Comparison of ENCODE assay signal across 8 cellular contexts in genomic region chr11:68121067-68121899, GRCh38. TPM values are rescaled to one million over a fixed set of nuclear protein-coding genes. Genes with fewer than 3 reads are reported as not detected.
DNase-seq lines count a peak whose midpoint lies in the region; TF ChIP-seq lines count a peak whose summit lies in the region.

Gene CHKA, minus strand, starts transcription at chr11:68121388. Its CDS starts 211 bp downstream, at chr11:68121177.

- H3K27me3 ChIP-seq in H9 (ENCODE audit: insufficient read depth, low read length) (no peaks in the 10 kb centered on the region), SJCRH30 (no peaks in the 10 kb centered on the region), neural progenitor cell (no peaks in the 10 kb centered on the region), stomach smooth muscle (ENCODE audit: control insufficient read depth in 1 of 2, insufficient read depth in 2 of 2, low read length in 2 of 2) (no peaks in the 10 kb centered on the region)

- H3K9me3 ChIP-seq in H9 (ENCODE audit: control insufficient read depth, low read depth, low read length) (no peaks in the 10 kb centered on the region), SJCRH30 (replicated peaks) (no peaks in the 10 kb centered on the region), neural progenitor cell (ENCODE audit: low read depth) (no peaks in the 10 kb centered on the region), stomach smooth muscle (ENCODE audit: control insufficient read depth in 2 of 2, low read length in 2 of 2) (no peaks in the 10 kb centered on the region)

- H3K23me2 ChIP-seq in H9 (ENCODE audit: insufficient read length, low read depth, low read length, poor library complexity, severe bottlenecking), result peaks cover 18% of the 10 kb centered on the region

- DNase-seq in GDM1 (lab: John Stamatoyannopoulos, UW) (peak; percentile 93), H9 (peak; percentile 95), M059J (ENCODE audit: low read depth) (peak; percentile 86), SJCRH30 (peak; percentile 89 to 93), foreskin fibroblast (peak; percentile 91 to 97), neural progenitor cell (ENCODE audit: low spot score) (peak; percentile 98)
- peak; percentile 76 for DNase-seq in activated gamma-delta T cell treated with anti-CD3 and anti-CD28 coated beads, Interleukin-2, amount 50 U/mL, for 16 hours (ENCODE audit: low read depth)

- H3K4me1 ChIP-seq in H9 (ENCODE audit: insufficient read depth, low read length), result peaks cover 9% of the 10 kb centered on the region; the same call in 1 of the 2 replicates
- peaks cover 9% of the 10 kb centered on the region for H3K4me1 ChIP-seq in SJCRH30
- peaks cover 36% of the 10 kb centered on the region for H3K4me1 ChIP-seq in neural progenitor cell
- H3K4me1 ChIP-seq in stomach smooth muscle (ENCODE audit: control insufficient read depth, insufficient read depth, low read length), result peaks cover 35% of the 10 kb centered on the region

- no peaks in the 10 kb centered on the region for H4K20me1 ChIP-seq in H9 (ENCODE audit: control insufficient read depth, insufficient read depth, insufficient read length)
- peaks cover 8% of the 10 kb centered on the region for H4K20me1 ChIP-seq in neural progenitor cell (ENCODE audit: low read depth)

- H4K8ac ChIP-seq in H9 (replicated peaks; ENCODE audit: insufficient read length, low read depth, low read length), result no peak within 1 kb of the TSS

- H3K36me3 ChIP-seq in SJCRH30 (no peaks in the 10 kb centered on the region), neural progenitor cell (no peaks in the 10 kb centered on the region), stomach smooth muscle (ENCODE audit: control insufficient read depth in 2 of 2, insufficient read depth in 2 of 2, low read length in 2 of 2) (no peaks in the 10 kb centered on the region)

- H3F3A ChIP-seq in neural progenitor cell (ENCODE audit: low read depth), result peaks cover 25% of the 10 kb centered on the region

- H2BK12ac ChIP-seq in H9 (ENCODE audit: insufficient read length, low read depth, low read length), result peak within 1 kb of the TSS; percentile 79

- no peak within 1 kb of the TSS for H2BK5ac ChIP-seq in H9 (ENCODE audit: insufficient read length, low read length)

- no peak within 1 kb of the TSS for H2BK20ac ChIP-seq in H9 (ENCODE audit: low read depth, low read length, poor library complexity, severe bottlenecking)

- H3K27ac ChIP-seq in H9 (ENCODE audit: insufficient read length, low read depth, low read length) (peak within 1 kb of the TSS; percentile 28), SJCRH30 (peak within 1 kb of the TSS; percentile 97), neural progenitor cell (peak within 1 kb of the TSS; percentile 95), stomach smooth muscle (ENCODE audit: low read length) (peak within 1 kb of the TSS; percentile 93)

- H3K79me2 ChIP-seq in H9 (ENCODE audit: insufficient read depth, low read length) (peaks cover 40% of the 10 kb centered on the region), neural progenitor cell (ENCODE audit: low read depth) (peaks cover 42% of the 10 kb centered on the region)

- H3K79me1 ChIP-seq in H9 (ENCODE audit: insufficient read depth, low read depth, low read length, poor library complexity, severe bottlenecking), result no peaks in the 10 kb centered on the region

- TF ChIP-seq CTCF in H9 (conservative IDR thresholded peaks at IDR 0.05), result no peak
- TF ChIP-seq CTCF in foreskin fibroblast (IDR thresholded peaks at IDR 0.05; ENCODE audit: low read depth, low read length), result no peak
- TF ChIP-seq CTCF in neural progenitor cell (IDR thresholded peaks at IDR 0.05), result no peak

- no peak within 1 kb of the TSS for H2AK5ac ChIP-seq in H9 (ENCODE audit: insufficient read length, low read length)

- H3T11ph ChIP-seq in H9 (ENCODE audit: low read length), result no peak within 1 kb of the TSS

- H3K4me1 Mint-ChIP-seq in H9 (peaks cover 57 to 74% of the 10 kb centered on the region in 2 experiments), neural progenitor cell (peaks cover 61% of the 10 kb centered on the region)

- H3K27me3 Mint-ChIP-seq in H9 (ENCODE audit: low read depth) (no peaks in the 10 kb centered on the region), neural progenitor cell (ENCODE audit: insufficient read depth, low read depth) (peaks cover 4% of the 10 kb centered on the region)

- no peak within 1 kb of the TSS for H2BK15ac ChIP-seq in H9 (ENCODE audit: low read depth, low read length)

- peak within 1 kb of the TSS; percentile 4 for H3K4ac ChIP-seq in H9 (ENCODE audit: low read depth, low read length)

- H3K36me3 Mint-ChIP-seq in H9 (ENCODE audit: insufficient read depth in 1 of 3, low read depth in 3 of 3) (peaks cover 5 to 23% (median 21%) of the 10 kb centered on the region in 3 experiments; a peak in 5 of 7 replicates), neural progenitor cell (peaks cover 6% of the 10 kb centered on the region)

- H3K9ac ChIP-seq in H9 (ENCODE audit: extremely low read depth, insufficient read length, low read length) (peak within 1 kb of the TSS; percentile 93), neural progenitor cell (peak within 1 kb of the TSS; percentile 40), stomach smooth muscle (ENCODE audit: low read length in 2 of 2) (peak within 1 kb of the TSS; percentile 87)

- H3K4me3 Mint-ChIP-seq in H9 (peak within 1 kb of the TSS; percentile 82 to 98), neural progenitor cell (peak within 1 kb of the TSS; percentile 99)

- H3K9me3 Mint-ChIP-seq in H9 (no peaks in the 10 kb centered on the region), neural progenitor cell (no peaks in the 10 kb centered on the region)

- peak within 1 kb of the TSS; percentile 92 for H3K14ac ChIP-seq in H9 (ENCODE audit: insufficient read depth, low read length)

- H3K4me2 ChIP-seq in H9 (ENCODE audit: insufficient read depth, insufficient read length, low read length) (peak within 1 kb of the TSS; percentile 88), neural progenitor cell (peak within 1 kb of the TSS; percentile 96)

- H3K4me3 ChIP-seq in SJCRH30 (peak within 1 kb of the TSS; percentile 62), foreskin fibroblast (ENCODE audit: low read depth in 1 of 2, low read length in 2 of 2) (peak within 1 kb of the TSS; percentile 71 to 73), neural progenitor cell (peak within 1 kb of the TSS; percentile 98), stomach smooth muscle (ENCODE audit: low read length in 2 of 2) (peak within 1 kb of the TSS; percentile 76 to 81)

- H3K27ac Mint-ChIP-seq in H9 (peak within 1 kb of the TSS; percentile 92 to 96 (median 95)), neural progenitor cell (peak within 1 kb of the TSS; percentile 99)

- no CpG with 5 or more reads among the region's 107 CpGs for WGBS in H9 (ENCODE audit: extremely low coverage, insufficient read length, low lambda C conversion rate)

- peak within 1 kb of the TSS; percentile 39 for H4K5ac ChIP-seq in H9 (ENCODE audit: insufficient read length, low read depth, low read length)

- H2BK120ac ChIP-seq in H9 (ENCODE audit: low read depth, low read length, poor library complexity, severe bottlenecking), result peak within 1 kb of the TSS; percentile 62

- H3K23ac ChIP-seq in H9 (ENCODE audit: insufficient read length, low read depth, low read length), result no peak within 1 kb of the TSS

- H2AFZ ChIP-seq in H9 (ENCODE audit: low read length) (no peak within 1 kb of the TSS), neural progenitor cell (replicated peaks) (peak within 1 kb of the TSS; percentile 70)

- H3K56ac ChIP-seq in H9 (ENCODE audit: insufficient read length, low read depth, low read length), result no peak within 1 kb of the TSS

- H4K91ac ChIP-seq in H9 (ENCODE audit: insufficient read length, low read depth, low read length), result peak within 1 kb of the TSS; percentile 68

- H3K18ac ChIP-seq in H9 (ENCODE audit: insufficient read length, low read depth, low read length), result peak within 1 kb of the TSS; percentile 83

RNA-seq across cellular contexts. Expression of gene CHKA, which starts in this region (rescaled TPM):
- 63.0 and 64.2 TPM in 2 replicates for total RNA-seq in H9 (2021)
- 8.7 and 13.7 TPM in 2 replicates for total RNA-seq in M059J (2014; rRNA removed; shearing (Covaris generic))
- 32.6 and 37.1 TPM in 2 replicates for total RNA-seq in SJCRH30 (2014; rRNA removed; shearing (Covaris generic))
- total RNA-seq in neural progenitor cell (ENCODE audit: low replicate concordance), result 33.9 and 36.8 TPM in 2 replicates

Comparison
In these comparisons a context has a peak if more than half of its experiments do, and no peak if none do; other contexts are left out.
1. Peak in every context shown above with its lines: DNase-seq, H3K4me3 ChIP-seq and H3K27ac ChIP-seq.
2. H3K27ac ChIP-seq: peak in every context shown above with its lines; median percentile 97 in SJCRH30; 95 in neural progenitor cell; 93 in stomach smooth muscle; 28 in H9.
3. H3K9ac ChIP-seq: peak in every context shown above with its lines; median percentile 93 in H9; 87 in stomach smooth muscle; 40 in neural progenitor cell.